Comparison of ENCODE assay signal across 11 cellular contexts in the genomic region with DNA sequence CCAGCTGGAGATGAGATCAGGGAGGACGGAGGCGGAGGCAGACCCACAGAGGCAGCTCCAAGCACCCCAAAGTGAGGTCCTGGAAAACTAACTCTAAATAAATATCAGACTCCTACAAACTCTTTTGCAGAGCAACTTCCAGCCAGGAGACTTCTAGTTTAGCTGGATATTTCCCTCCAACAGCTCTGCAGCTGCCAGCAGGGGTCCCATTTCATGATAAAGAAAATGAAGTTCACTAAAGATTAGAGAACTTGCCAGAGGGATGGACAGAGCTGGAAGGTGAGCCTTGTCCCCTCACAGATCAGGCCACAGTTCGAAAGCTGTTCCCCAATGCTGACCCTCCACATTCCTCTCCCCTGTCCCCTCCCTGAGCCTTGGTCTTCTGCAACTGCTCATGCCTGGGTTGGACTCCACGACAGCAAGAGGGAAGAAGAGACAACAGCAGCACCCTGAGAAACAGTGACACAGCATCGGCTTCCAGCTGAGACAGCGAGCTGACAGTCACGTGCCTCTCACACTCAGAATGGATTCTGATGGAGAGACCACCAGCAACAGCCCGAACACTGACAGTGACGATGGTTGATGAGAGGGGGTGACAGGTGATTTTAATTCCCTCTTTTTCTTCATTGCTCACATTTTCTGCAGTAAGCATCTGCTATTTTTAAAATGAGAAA. TPM values are rescaled to one million over a fixed set of nuclear protein-coding genes. Genes with fewer than 3 reads are reported as not detected.
DNase-seq lines count a peak whose midpoint lies in the region; ATAC-seq and TF ChIP-seq lines count a peak whose summit lies in the region.
"Had no signal": no experiment of that assay in that cellular context is flagged by ENCODE, and none has a peak within 500 bp of the region (broad histone marks: within the 10 kb centered on the region; RNA-seq: fewer than 3 reads in every experiment).

No MANE protein-coding gene starts in this region.

- TF ChIP-seq POLR2A in uterus (IDR thresholded peaks at IDR 0.05) = no peak

- H3K36me3 Mint-ChIP-seq in T-helper 17 cell (ENCODE audit: low read depth) (no peaks in the 10 kb centered on the region), Calu3 (ENCODE audit: insufficient read depth, unreplicated experiment) (peaks cover 41% of the 10 kb centered on the region)

- H3K4me3 Mint-ChIP-seq in T-helper 17 cell = no peak overlapping the region
- H3K4me3 Mint-ChIP-seq in Calu3 (ENCODE audit: low read depth, unreplicated experiment) = no peak overlapping the region

- H3K36me3 ChIP-seq in cardiac muscle cell = no peaks in the 10 kb centered on the region
- H3K36me3 ChIP-seq in subcutaneous abdominal adipose tissue (ENCODE audit: control insufficient read depth in 5 of 5, insufficient read depth in 5 of 5, low read length in 5 of 5) = peaks cover 0 to 20% (median 16%) of the 10 kb centered on the region in 5 donors
- no peaks in the 10 kb centered on the region for H3K36me3 ChIP-seq in uterus

- ATAC-seq in left ventricle myocardium superior (no peak), T-helper 17 cell (no peak), HG03045 (IDR thresholded peaks at IDR 0.05; ENCODE audit: unreplicated experiment) (no peak)

- H3K27me3 ChIP-seq in cardiac muscle cell = no peaks in the 10 kb centered on the region
- no peaks in the 10 kb centered on the region for H3K27me3 ChIP-seq in subcutaneous abdominal adipose tissue (ENCODE audit: control insufficient read depth in 5 of 5, insufficient read depth in 4 of 5, low read length in 5 of 5)
- H3K27me3 ChIP-seq in uterus = no peaks in the 10 kb centered on the region

- H3K27ac Mint-ChIP-seq in T-helper 17 cell = peak overlapping the region; percentile 96
- no peak overlapping the region for H3K27ac Mint-ChIP-seq in Calu3 (ENCODE audit: unreplicated experiment)

- H3K9me3 Mint-ChIP-seq in Calu3 (ENCODE audit: low read depth, unreplicated experiment) = no peaks in the 10 kb centered on the region

- peak overlapping the region in 3 of 5 donors; percentile 4 to 29 (median 22) for H3K9ac ChIP-seq in subcutaneous abdominal adipose tissue (ENCODE audit: low read length in 5 of 5)

- CTCF ChIA-PET in Calu3 (lab: Charles Lee) = no interaction called here

- H3K4me1 ChIP-seq in cardiac muscle cell (ENCODE audit: low read depth) = no peaks in the 10 kb centered on the region
- peaks cover 27 to 83% (median 55%) of the 10 kb centered on the region in 5 donors for H3K4me1 ChIP-seq in subcutaneous abdominal adipose tissue (ENCODE audit: control insufficient read depth in 5 of 5, insufficient read depth in 5 of 5, low read length in 5 of 5)
- peaks cover 7 to 10% of the 10 kb centered on the region in 2 donors for H3K4me1 ChIP-seq in uterus
- H3K4me1 ChIP-seq: Caco-2 had no signal

- BruUV-seq in Calu3 (replicated peaks; lab: Mats Ljungman, UMichigan) = no TSS peak

- H3K27me3 Mint-ChIP-seq in T-helper 17 cell = no peaks in the 10 kb centered on the region
- H3K27me3 Mint-ChIP-seq in Calu3 (ENCODE audit: unreplicated experiment) = no peaks in the 10 kb centered on the region

- H3K9me3 ChIP-seq in cardiac muscle cell (ENCODE audit: low read depth) (no peaks in the 10 kb centered on the region), T-helper 17 cell (ENCODE audit: control insufficient read depth, low read length, poor library complexity, severe bottlenecking) (no peaks in the 10 kb centered on the region), subcutaneous abdominal adipose tissue (ENCODE audit: control insufficient read depth in 5 of 5, low read length in 5 of 5) (no peaks in the 10 kb centered on the region), uterus (no peaks in the 10 kb centered on the region)
- H3K9me3 ChIP-seq: Caco-2 had no signal

- peaks cover 45% of the 10 kb centered on the region for H3K4me1 Mint-ChIP-seq in T-helper 17 cell
- H3K4me1 Mint-ChIP-seq in Calu3 (ENCODE audit: low read depth, unreplicated experiment) = peaks cover 23% of the 10 kb centered on the region

- H3K27ac ChIP-seq in cardiac muscle cell = no peak overlapping the region
- H3K27ac ChIP-seq in subcutaneous abdominal adipose tissue (ENCODE audit: low read depth, low read length) = peak overlapping the region; percentile 77
- no peak overlapping the region for H3K27ac ChIP-seq in uterus

- DNase-seq in cardiac muscle cell (ENCODE audit: low read depth in 1 of 2, low spot score in 1 of 2) (no peak), left ventricle myocardium superior (no peak), T-helper 17 cell (no peak), fibroblast of the aortic adventitia (ENCODE audit: low read depth) (no peak), uterus (no peak), Calu3 (no peak)
- DNase-seq: Caco-2, cortex of kidney, NCI-H1694 had no signal

- TF ChIP-seq CTCF in cardiac muscle cell (IDR thresholded peaks at IDR 0.05; ENCODE audit: low read depth, low read length) (peak; percentile 12), fibroblast of the aortic adventitia (IDR thresholded peaks at IDR 0.05; ENCODE audit: insufficient read depth, low read length) (peak; percentile 4), uterus (IDR thresholded peaks at IDR 0.05) (no peak), Calu3 (IDR thresholded peaks at IDR 0.05; ENCODE audit: unreplicated experiment) (no peak)

- intact Hi-C loops in left ventricle myocardium superior (cut with micrococcal nuclease) = no loop called here
- intact Hi-C loops in uterus (cut with DNase I; ENCODE audit: low total_unique reads) = no loop called here
- intact Hi-C loops in Calu3 (cut with micrococcal nuclease; ENCODE audit: unreplicated experiment) = no loop called here

- H3K4me3 ChIP-seq in cardiac muscle cell (no peak overlapping the region), fibroblast of the aortic adventitia (ENCODE audit: low read depth, low read length) (no peak overlapping the region), subcutaneous abdominal adipose tissue (ENCODE audit: low read depth in 1 of 5, low read length in 5 of 5) (peak overlapping the region in 3 of 5 donors; percentile 8 to 25 (median 22)), uterus (no peak overlapping the region)

RNA-seq across cellular contexts. Expression of a gene that starts 5.7 kb away (rescaled TPM):
- total RNA-seq in cardiac muscle cell (18.5 and 21.5 TPM in 2 replicates), left ventricle myocardium superior (12.4 TPM), T-helper 17 cell (10 to 100 TPM; 41.4 to 52.0 TPM), fibroblast of the aortic adventitia (ENCODE audit: low replicate concordance) (51.6 and 95.8 TPM in 2 replicates), uterus (10 to 100 TPM; 13.2 to 39.5 (median 27.4) TPM), Calu3 (2022) (67.6 and 80.1 TPM in 2 replicates)
- 18.7 and 24.2 TPM in 2 replicates for polyA plus RNA-seq in cardiac muscle cell

RNA-seq across cellular contexts. Expression of a gene that starts 59.4 kb away (rescaled TPM):
- total RNA-seq in cardiac muscle cell = 132 and 150 TPM in 2 replicates
- polyA plus RNA-seq in cardiac muscle cell = 250 and 254 TPM in 2 replicates
- 173 TPM for total RNA-seq in left ventricle myocardium superior
- 100 to 1,000 TPM; 229 to 275 TPM for total RNA-seq in T-helper 17 cell
- 99.6 and 111 TPM in 2 replicates for total RNA-seq in fibroblast of the aortic adventitia (ENCODE audit: low replicate concordance)
- 100 to 1,000 TPM in 3 of 4 donors, 10 to 100 TPM in 1; 96.1 to 183 (median 129) TPM for total RNA-seq in uterus
- total RNA-seq in Calu3 (2022) = 140 and 150 TPM in 2 replicates

Comparison
In these comparisons a context has a peak if more than half of its experiments do, and no peak if none do; other contexts are left out.
1. H3K4me3 ChIP-seq: peak in subcutaneous abdominal adipose tissue (3 of 5); none in cardiac muscle cell (single experiment), fibroblast of the aortic adventitia (single experiment) and uterus (0 of 2).
2. CTCF ChIP-seq: peak in cardiac muscle cell (single experiment) and fibroblast of the aortic adventitia (single experiment); none in uterus (0 of 4) and Calu3 (single experiment).